ENCODE assay signal across 15 cellular contexts in the genomic region with DNA sequence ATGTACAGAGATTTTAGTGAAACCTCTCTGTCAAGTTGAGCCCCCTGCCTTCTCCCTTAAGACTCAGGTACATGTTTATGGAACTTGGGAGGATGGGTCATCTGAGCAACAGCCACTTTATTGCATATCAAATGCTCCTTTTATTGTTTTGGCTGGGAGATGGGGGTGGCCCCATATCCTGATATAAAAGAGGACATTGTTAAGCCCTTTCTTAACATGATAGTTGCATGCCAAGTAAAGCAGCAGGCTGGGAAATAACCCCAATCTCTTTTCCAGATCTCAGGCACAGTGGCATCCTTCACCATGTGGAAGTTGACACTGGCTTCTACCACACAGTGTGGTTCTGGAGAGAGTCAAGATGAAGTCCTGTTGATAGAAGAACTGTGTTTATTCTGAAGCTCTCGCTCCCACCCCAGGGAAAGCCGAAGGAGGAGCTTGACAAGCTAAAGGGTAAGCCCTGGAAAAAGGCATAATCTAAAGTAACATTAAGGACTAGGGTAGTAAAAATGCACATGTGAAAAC.
DNase-seq lines count a peak whose midpoint lies in the region; ATAC-seq and TF ChIP-seq lines count a peak whose summit lies in the region.
"Had no signal": no experiment of that assay in that cellular context is flagged by ENCODE, and none has a peak within 500 bp of the region (broad histone marks: within the 10 kb centered on the region; RNA-seq: fewer than 3 reads in every experiment).

No MANE protein-coding gene starts in this region.

- POLR2A ChIA-PET in GM10248 (lab: Yijun Ruan, JAX): no interaction called here

- CTCF ChIA-PET in GM10248 (lab: Yijun Ruan, JAX): interaction anchor here (1.3 to 1.6 kb wide), 3 partner anchors 12 to 862 kb away, joined by 3 read pairs; no protein-coding TSS in a partner anchor

- no peak overlapping the region for H3K9ac ChIP-seq in colonic mucosa (ENCODE audit: low read depth in 2 of 2, low read length in 2 of 2)

- peak; percentile 23 for DNase-seq in colonic mucosa
- peak; percentile 43 for DNase-seq in foreskin melanocyte
- DNase-seq in mucosa of descending colon: no peak
- no peak for DNase-seq in activated CD8-positive, alpha-beta memory T cell treated with anti-CD3 and anti-CD28 coated beads, Interleukin-2, amount 50 U/mL, for 4 hours
- DNase-seq in GM19240 (ENCODE audit: insufficient read length, low spot score): no peak
- no peak for DNase-seq in GM10248 (ENCODE audit: extremely low spot score)
- DNase-seq: C1 segment of cervical spinal cord; CD4-positive, alpha-beta memory T cell; DMS 273 treated with DMSO at 0.1 percent for 48 hours; DMS79; EL; GDM1; GOT3; HFFc6 had no signal

- peak overlapping the region; percentile 13 for H3K27ac ChIP-seq in colonic mucosa

- no peak for TF ChIP-seq CTCF in colonic mucosa (IDR thresholded peaks at IDR 0.05)
- TF ChIP-seq CTCF in mucosa of descending colon (IDR thresholded peaks at IDR 0.05): no peak
- TF ChIP-seq CTCF in GM10248 (IDR thresholded peaks at IDR 0.05; ENCODE audit: control extremely low read depth, extremely low read depth, low read depth, missing control alignments): no peak

- H3K27me3 ChIP-seq in colonic mucosa: no peaks in the 10 kb centered on the region

- intact Hi-C loops in colonic mucosa (cut with DNase I) (no loop called here), mucosa of descending colon (cut with DNase I, micrococcal nuclease) (loop anchor here in 1 of 2 donors (10.0 kb wide), 2 partner anchors 57 to 457 kb away; no protein-coding TSS in a partner anchor)

- peak; percentile 43 for ATAC-seq in mucosa of descending colon

- H3K36me3 ChIP-seq in colonic mucosa: no peaks in the 10 kb centered on the region
- H3K36me3 ChIP-seq in mucosa of descending colon (ENCODE audit: low read depth): no peaks in the 10 kb centered on the region
- H3K36me3 ChIP-seq: HAP-1 had no signal

- H3K9me3 ChIP-seq in colonic mucosa (no peaks in the 10 kb centered on the region), mucosa of descending colon (no peaks in the 10 kb centered on the region)
- H3K9me3 ChIP-seq: HAP-1 had no signal

- H3K4me1 ChIP-seq in colonic mucosa (peaks cover 6% of the 10 kb centered on the region), mucosa of descending colon (ENCODE audit: low read depth) (peaks cover 25% of the 10 kb centered on the region)
- H3K4me1 ChIP-seq: HAP-1 had no signal

- H3K4me3 ChIP-seq in colonic mucosa: no peak overlapping the region
- no peak overlapping the region for H3K4me3 ChIP-seq in mucosa of descending colon
- H3K4me3 ChIP-seq: HAP-1 had no signal

Comparison
In these comparisons a context has a peak if more than half of its experiments do, and no peak if none do; other contexts are left out.
1. DNase-seq: peak in colonic mucosa (single experiment) and foreskin melanocyte (single experiment); none in mucosa of descending colon (0 of 3), activated CD8-positive, alpha-beta memory T cell treated with anti-CD3 and anti-CD28 coated beads, Interleukin-2, amount 50 U/mL, for 4 hours (single experiment), GM19240 (single experiment) and GM10248 (single experiment).